26 cellular contexts compared by ENCODE assay signal in the genomic region with DNA sequence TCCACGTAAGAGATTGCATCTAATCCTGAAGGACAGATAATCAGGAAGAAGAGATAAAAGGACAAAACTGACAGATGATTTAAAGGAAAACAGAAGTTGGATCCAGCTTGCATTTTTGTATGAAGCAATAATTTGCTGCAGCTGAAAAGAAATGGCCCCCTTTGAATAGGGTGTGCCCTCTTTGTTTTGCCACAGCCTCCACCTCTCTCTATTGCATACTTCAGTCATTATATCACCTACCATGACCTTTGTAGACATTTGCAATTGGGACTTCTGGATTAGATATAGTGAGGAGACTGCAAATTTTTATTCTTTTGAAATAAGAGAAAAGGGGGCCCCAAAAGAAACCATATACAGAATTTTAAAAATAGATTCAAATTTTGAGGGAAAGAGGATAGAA. TPM values are rescaled to one million over a fixed set of nuclear protein-coding genes. Genes with fewer than 3 reads are reported as not detected.
"Had no signal": no experiment of that assay in that cellular context is flagged by ENCODE, and none has a peak within 500 bp of the region (broad histone marks: within the 10 kb centered on the region; RNA-seq: fewer than 3 reads in every experiment).

No MANE protein-coding gene starts in this region.

- H3K4me3 ChIP-seq: breast epithelium, Peyer's patch, SJSA1 had no signal

- H3K4me3 Mint-ChIP-seq: activated B cell treated with CpG ODN at 0.5 μM for 24 hours; activated CD4-positive, alpha-beta memory T cell treated with anti-CD3 and anti-CD28 coated beads for 36 hours; activated CD4-positive, alpha-beta T cell treated with anti-CD3 and anti-CD28 coated beads, Interleukin-2, amount 10 ng/mL, durations not matched to agents 24 days and 14 days; activated naive CD8-positive, alpha-beta T cell treated with anti-CD3 and anti-CD28 coated beads, Interleukin-2, amount 10 ng/mL, durations not matched to agents 7 days and 5 days had no signal

- H3K27ac Mint-ChIP-seq: activated B cell treated with CpG ODN at 0.5 μM for 24 hours; activated CD4-positive, alpha-beta memory T cell treated with anti-CD3 and anti-CD28 coated beads for 36 hours; activated CD4-positive, alpha-beta T cell treated with anti-CD3 and anti-CD28 coated beads, Interleukin-2, amount 10 ng/mL, durations not matched to agents 24 days and 14 days had no signal

- H3K9me3 ChIP-seq: breast epithelium, Peyer's patch, SJSA1 had no signal

- H3K36me3 ChIP-seq: breast epithelium, Peyer's patch, SJSA1 had no signal

- FAIRE-seq: TTC549 had no signal

- H3K27ac ChIP-seq: breast epithelium, Peyer's patch, RWPE1, SJSA1 had no signal

- H3K4me1 ChIP-seq: breast epithelium had no signal

- DNase-seq: activated B cell treated with CpG ODN at 0.5 μM for 24 hours; activated CD4-positive, alpha-beta memory T cell treated with anti-CD3 and anti-CD28 coated beads for 36 hours; activated CD4-positive, alpha-beta T cell treated with anti-CD3 and anti-CD28 coated beads for 1 hour; activated CD8-positive, alpha-beta memory T cell treated with anti-CD3 and anti-CD28 coated beads, Interleukin-2, amount 50 U/mL, for 4 hours; activated effector memory CD4-positive, alpha-beta T cell treated with Interleukin-2 at 50 U/mL for 16 hours; activated naive CD4-positive, alpha-beta T cell treated with Interleukin-2 at 50 U/mL for 16 hours; activated naive CD8-positive, alpha-beta T cell treated with anti-CD3 and anti-CD28 coated beads, Interleukin-2, amount 10 ng/mL, durations not matched to agents 7 days and 5 days; aorta; caudate nucleus; KG1; NCI-H1092; NCI-H1417 treated with DMSO at 0.1 percent for 48 hours; NCI-H1694; NCI-H2029 treated with DMSO at 0.1 percent for 48 hours; NCI-H345; NCI-H510A; NCI-H526 treated with DMSO at 0.1 percent for 48 hours; Peyer's patch; Right ventricle myocardium superior; T-helper 2 cell; T1000 had no signal

- H3K36me3 Mint-ChIP-seq: activated CD4-positive, alpha-beta memory T cell treated with anti-CD3 and anti-CD28 coated beads for 36 hours; activated naive CD8-positive, alpha-beta T cell treated with anti-CD3 and anti-CD28 coated beads, Interleukin-2, amount 10 ng/mL, durations not matched to agents 7 days and 5 days had no signal

- H3K9me3 Mint-ChIP-seq: activated B cell treated with CpG ODN at 0.5 μM for 24 hours; activated CD4-positive, alpha-beta memory T cell treated with anti-CD3 and anti-CD28 coated beads for 36 hours; activated CD4-positive, alpha-beta T cell treated with anti-CD3 and anti-CD28 coated beads, Interleukin-2, amount 10 ng/mL, durations not matched to agents 24 days and 14 days had no signal

RNA-seq across cellular contexts. Expression of gene NOG, which starts 8.1 kb away (rescaled TPM):
- total RNA-seq: activated B cell treated with CpG ODN at 0.5 μM for 24 hours had no signal
